ENCODE assay signal across 13 cellular contexts in the genomic region with DNA sequence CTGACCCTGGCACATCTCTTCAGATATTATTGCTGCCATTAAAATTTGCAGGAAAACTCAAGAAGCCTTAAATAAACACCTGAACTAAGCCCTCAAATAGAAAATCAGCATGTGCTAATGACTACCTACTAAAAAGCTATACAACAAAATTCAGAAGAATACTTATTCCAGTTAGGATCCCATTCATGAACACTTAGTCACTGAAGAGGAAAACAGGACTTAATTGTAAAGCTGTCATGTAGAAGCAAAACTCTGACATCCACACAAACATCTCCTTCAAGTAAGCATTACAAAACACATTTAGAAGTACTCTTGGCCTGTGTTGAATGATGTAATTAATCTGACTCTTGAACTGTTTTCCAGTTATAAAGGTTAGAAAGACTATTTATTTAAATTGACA. TPM values are rescaled to one million over a fixed set of nuclear protein-coding genes. Genes with fewer than 3 reads are reported as not detected.
DNase-seq lines count a peak whose midpoint lies in the region; ATAC-seq and TF ChIP-seq lines count a peak whose summit lies in the region.
"Had no signal": no experiment of that assay in that cellular context is flagged by ENCODE, and none has a peak within 500 bp of the region (broad histone marks: within the 10 kb centered on the region; RNA-seq: fewer than 3 reads in every experiment).

No MANE protein-coding gene starts in this region.

- intact Hi-C loops in left lung (cut with DNase I), result no loop called here
- intact Hi-C loops in ascending aorta (cut with DNase I), result no loop called here

- peaks cover 17% of the 10 kb centered on the region for H4K20me1 ChIP-seq in KMS-11 (ENCODE audit: insufficient read depth)

- no peaks in the 10 kb centered on the region for H3K36me3 ChIP-seq in KMS-11 (ENCODE audit: insufficient read depth)
- peaks cover 0 to 8% of the 10 kb centered on the region in 2 donors for H3K36me3 ChIP-seq in left lung
- peaks cover 0 to 3% of the 10 kb centered on the region in 2 donors for H3K36me3 ChIP-seq in ascending aorta

- ATAC-seq in left lung (peak; percentile 61), HG02759 (IDR thresholded peaks at IDR 0.05; ENCODE audit: unreplicated experiment) (no peak), HG02763 (IDR thresholded peaks at IDR 0.05; ENCODE audit: unreplicated experiment) (no peak)
- ATAC-seq: stimulated activated effector memory CD8-positive, alpha-beta T cell treated with anti-CD3 and anti-CD28 coated beads, Interleukin-12 subunit alpha, Interleukin-12 subunit beta, amount 100 ng/mL, for 72 hours had no signal

- H3K4me2 ChIP-seq in KMS-11, result peak overlapping the region; percentile 49

- H3K79me2 ChIP-seq in KMS-11 (ENCODE audit: insufficient read depth, low read depth), result peaks cover 96% of the 10 kb centered on the region

- H2AFZ ChIP-seq in KMS-11 (ENCODE audit: low read depth), result no peak overlapping the region

- no peaks in the 10 kb centered on the region for H3K27me3 ChIP-seq in KMS-11 (ENCODE audit: insufficient read depth, low read depth)
- no peaks in the 10 kb centered on the region for H3K27me3 ChIP-seq in left lung
- H3K27me3 ChIP-seq in ascending aorta, result no peaks in the 10 kb centered on the region
- H3K27me3 ChIP-seq: esophagus squamous epithelium had no signal

- H3K4me1 ChIP-seq in KMS-11 (ENCODE audit: low read depth, poor library complexity, severe bottlenecking), result peaks cover 100% of the 10 kb centered on the region
- H3K4me1 ChIP-seq in left lung, result peaks cover 3 to 23% of the 10 kb centered on the region in 2 donors
- peaks cover 3 to 53% of the 10 kb centered on the region in 2 donors for H3K4me1 ChIP-seq in ascending aorta

- TF ChIP-seq CTCF in AG10803 (conservative IDR thresholded peaks at IDR 0.05; ENCODE audit: low read length) (no peak), KMS-11 (conservative IDR thresholded peaks at IDR 0.05; ENCODE audit: low read depth, low read length) (no peak), left lung (IDR thresholded peaks at IDR 0.05) (no peak), ascending aorta (IDR thresholded peaks at IDR 0.05) (no peak)

- H3K4me3 ChIP-seq in AG10803 (ENCODE audit: low read length), result no peak overlapping the region
- H3K4me3 ChIP-seq in KMS-11 (IDR thresholded peaks at IDR 0.05; ENCODE audit: insufficient read depth, low read depth, low read length), result no peak overlapping the region
- no peak overlapping the region for H3K4me3 ChIP-seq in left lung
- H3K4me3 ChIP-seq in ascending aorta, result no peak overlapping the region
- H3K4me3 ChIP-seq: esophagus squamous epithelium, SK-N-MC had no signal

- H3K9me3 ChIP-seq in left lung (no peaks in the 10 kb centered on the region), ascending aorta (no peaks in the 10 kb centered on the region)
- H3K9me3 ChIP-seq: esophagus squamous epithelium had no signal

- DNase-seq in AG10803 (ENCODE audit: low read depth), result peak; percentile 25
- DNase-seq in caudate nucleus (lab: John Stamatoyannopoulos, UW), result peak in 1 of 61 donors; percentile 41
- DNase-seq in left lung, result no peak
- DNase-seq in T-helper 2 cell, result no peak
- no peak for DNase-seq in ascending aorta (ENCODE audit: low spot score in 2 of 2)
- DNase-seq: activated CD4-positive, alpha-beta T cell treated with anti-CD3 and anti-CD28 coated beads, Interleukin-2, amount 50 U/mL, for 48 hours; esophagus squamous epithelium; hippocampal formation had no signal

- H3K27ac ChIP-seq in KMS-11, result peak overlapping the region; percentile 28; the same call in 1 of the 2 replicates
- H3K27ac ChIP-seq in caudate nucleus (ENCODE audit: low read depth, low read length), result peak overlapping the region; percentile 90
- H3K27ac ChIP-seq in left lung, result no peak overlapping the region
- H3K27ac ChIP-seq in ascending aorta, result no peak overlapping the region
- H3K27ac ChIP-seq: esophagus squamous epithelium, SK-N-MC had no signal

- no peak overlapping the region for H3K9ac ChIP-seq in KMS-11

RNA-seq across cellular contexts. Expression of a gene that starts 19.9 kb away (rescaled TPM):
- total RNA-seq in left lung (10 to 100 TPM; 46.9 to 62.7 TPM), ascending aorta (26.0 TPM)

Comparison
In these comparisons a context has a peak if more than half of its experiments do, and no peak if none do; other contexts are left out.
1. H3K27ac ChIP-seq: peak in KMS-11 (single experiment) and caudate nucleus (single experiment); none in left lung (0 of 2) and ascending aorta (0 of 2).